20 cellular contexts compared by ENCODE assay signal in genomic region chr4:88728146-88728545, GRCh38. TPM values are rescaled to one million over a fixed set of nuclear protein-coding genes. Genes with fewer than 3 reads are reported as not detected.
A peak's percentile ranks its signal among the peaks of the same experiment; 100 is the strongest.
DNase-seq lines count a peak whose midpoint lies in the region; ATAC-seq and TF ChIP-seq lines count a peak whose summit lies in the region.
"Had no signal": no experiment of that assay in that cellular context is flagged by ENCODE, and none has a peak within 500 bp of the region (broad histone marks: within the 10 kb centered on the region; RNA-seq: fewer than 3 reads in every experiment).

No MANE protein-coding gene starts in this region.

- no peaks in the 10 kb centered on the region for H3K27me3 Mint-ChIP-seq in brain
- H3K27me3 Mint-ChIP-seq in effector memory CD8-positive, alpha-beta T cell: no peaks in the 10 kb centered on the region
- H3K27me3 Mint-ChIP-seq: activated naive CD8-positive, alpha-beta T cell had no signal

- no peak overlapping the region for H3K4me3 ChIP-seq in heart right ventricle
- no peak overlapping the region for H3K4me3 ChIP-seq in subcutaneous abdominal adipose tissue (ENCODE audit: low read depth in 1 of 5, low read length in 5 of 5)
- no peak overlapping the region for H3K4me3 ChIP-seq in thyroid gland (replicated peaks in 1 of 3)

- TF ChIP-seq CTCF in brain (conservative IDR thresholded peaks at IDR 0.05) (no peak), heart right ventricle (IDR thresholded peaks at IDR 0.05) (no peak), thyroid gland (IDR thresholded peaks at IDR 0.05) (no peak)

- peaks cover 61% of the 10 kb centered on the region for H3K36me3 Mint-ChIP-seq in brain
- H3K36me3 Mint-ChIP-seq in effector memory CD8-positive, alpha-beta T cell (ENCODE audit: insufficient read depth): peaks cover 19% of the 10 kb centered on the region

- ATAC-seq in heart right ventricle (peak; percentile 66 to 86 (median 76)), GM19395 (IDR thresholded peaks at IDR 0.05; ENCODE audit: unreplicated experiment) (no peak)
- ATAC-seq in effector memory CD8-positive, alpha-beta T cell (replicated peaks): no peak
- ATAC-seq: foreskin keratinocyte; stimulated activated naive CD8-positive, alpha-beta T cell treated with anti-CD3 and anti-CD28 coated beads, Interleukin-15, Interleukin-2, amounts not matched to agents 100 U/mL and 50 U/mL, for 24 hours; WTC11 had no signal

- no peaks in the 10 kb centered on the region for H3K27me3 ChIP-seq in heart right ventricle
- no peaks in the 10 kb centered on the region for H3K27me3 ChIP-seq in subcutaneous abdominal adipose tissue (ENCODE audit: control insufficient read depth in 5 of 5, insufficient read depth in 4 of 5, low read length in 5 of 5)
- no peaks in the 10 kb centered on the region for H3K27me3 ChIP-seq in thyroid gland
- H3K27me3 ChIP-seq: foreskin keratinocyte had no signal

- peak overlapping the region in 1 of 5 donors; percentile 10 for H3K9ac ChIP-seq in subcutaneous abdominal adipose tissue (ENCODE audit: low read length in 5 of 5)

- no peak for TF ChIP-seq POLR2A in thyroid gland (IDR thresholded peaks at IDR 0.05)

- H3K36me3 ChIP-seq in heart right ventricle (peaks cover 0 to 100% (median 24%) of the 10 kb centered on the region in 9 donors), subcutaneous abdominal adipose tissue (ENCODE audit: control insufficient read depth in 5 of 5, insufficient read depth in 5 of 5, low read length in 5 of 5) (peaks cover 22 to 78% (median 62%) of the 10 kb centered on the region in 5 donors), thyroid gland (peaks cover 49 to 51% of the 10 kb centered on the region in 2 donors)

- WGBS in heart right ventricle, 2 donors: 72 to 80% methylated on average over 6 of the region's 6 CpGs
- 83 to 88% methylated on average over 6 of the region's 6 CpGs for WGBS in thyroid gland, 2 donors

- H3K4me1 ChIP-seq in heart right ventricle (peaks cover 3 to 52% (median 29%) of the 10 kb centered on the region in 9 donors), subcutaneous abdominal adipose tissue (ENCODE audit: control insufficient read depth in 5 of 5, insufficient read depth in 5 of 5, low read length in 5 of 5) (peaks cover 6 to 63% (median 48%) of the 10 kb centered on the region in 5 donors), thyroid gland (peaks cover 7 to 17% of the 10 kb centered on the region in 2 donors)
- H3K4me1 ChIP-seq: foreskin keratinocyte had no signal

- H3K27ac ChIP-seq in heart right ventricle (peak overlapping the region in 5 of 10 donors; percentile 26 to 72 (median 52)), subcutaneous abdominal adipose tissue (ENCODE audit: low read depth, low read length) (peak overlapping the region; percentile 65), thyroid gland (no peak overlapping the region)
- H3K27ac ChIP-seq: epithelial cell of prostate, foreskin keratinocyte had no signal

- H3K9me3 ChIP-seq in heart right ventricle: no peaks in the 10 kb centered on the region
- H3K9me3 ChIP-seq in subcutaneous abdominal adipose tissue (ENCODE audit: control insufficient read depth in 5 of 5, low read length in 5 of 5): no peaks in the 10 kb centered on the region
- H3K9me3 ChIP-seq in thyroid gland: no peaks in the 10 kb centered on the region

- intact Hi-C loops in heart right ventricle (cut with DNase I): loop anchor here in 1 of 10 donors (10.0 kb wide), 1 partner anchor 77 kb away; no protein-coding TSS in a partner anchor
- intact Hi-C loops in thyroid gland (cut with DNase I): no loop called here

- peaks cover 29% of the 10 kb centered on the region for H3K4me1 Mint-ChIP-seq in brain
- no peaks in the 10 kb centered on the region for H3K4me1 Mint-ChIP-seq in effector memory CD8-positive, alpha-beta T cell (ENCODE audit: low read depth in 2 of 2)
- H3K4me1 Mint-ChIP-seq: CD14-positive monocyte had no signal

- H3K4me3 Mint-ChIP-seq in brain: no peak overlapping the region
- no peak overlapping the region for H3K4me3 Mint-ChIP-seq in effector memory CD8-positive, alpha-beta T cell
- H3K4me3 Mint-ChIP-seq: activated naive CD8-positive, alpha-beta T cell; CD14-positive monocyte; WTC11 had no signal

- no peaks in the 10 kb centered on the region for H3K9me3 Mint-ChIP-seq in brain
- H3K9me3 Mint-ChIP-seq in effector memory CD8-positive, alpha-beta T cell: no peaks in the 10 kb centered on the region
- H3K9me3 Mint-ChIP-seq: WTC11 had no signal

- peak overlapping the region in 4 of 5 experiments; percentile 55 to 86 (median 72) for H3K27ac Mint-ChIP-seq in brain
- H3K27ac Mint-ChIP-seq in effector memory CD8-positive, alpha-beta T cell: no peak overlapping the region

- DNase-seq in heart right ventricle (peak; percentile 30 to 47), myocyte (ENCODE audit: low read depth) (peak; percentile 21), T-helper 9 cell (no peak), thyroid gland (no peak)
- DNase-seq in effector memory CD8-positive, alpha-beta T cell: no peak
- DNase-seq: cerebellar nuclear complex; foreskin keratinocyte; NCI-H2081; NCI-H345; NCI-H82; stimulated activated CD4-positive, alpha-beta T cell treated with anti-CD3 and anti-CD28 coated beads, Interleukin-4, amount 100 ng/mL, for 4 hours; stimulated activated naive CD8-positive, alpha-beta T cell treated with anti-CD3 and anti-CD28 coated beads, Interleukin-15, Interleukin-2, amounts not matched to agents 100 U/mL and 50 U/mL, for 24 hours; trophoblast cell had no signal

RNA-seq across cellular contexts. Expression of gene NAP1L5, which starts 30.5 kb away (rescaled TPM):
- polyA plus RNA-seq in brain (ENCODE audit: insufficient read depth, low read depth, low replicate concordance) (11.4 TPM), heart right ventricle (1 to 10 TPM; 4.1 to 7.6 TPM)
- total RNA-seq in heart right ventricle (1 to 10 TPM; 2.6 to 7.9 (median 6.1) TPM), myocyte (7.4 and 8.3 TPM in 2 replicates), thyroid gland (10 to 100 TPM; 14.1 to 16.3 (median 16.2) TPM)
- 8.8 TPM for polyA plus RNA-seq in myocyte (2012)

Comparison
In these comparisons a context has a peak if more than half of its experiments do, and no peak if none do; other contexts are left out.
1. H3K27ac Mint-ChIP-seq: peak in brain (4 of 5); none in effector memory CD8-positive, alpha-beta T cell (0 of 2).
2. ATAC-seq: peak in heart right ventricle (8 of 8); none in GM19395 (single experiment) and effector memory CD8-positive, alpha-beta T cell (single experiment).
3. DNase-seq: peak in heart right ventricle (2 of 2) and myocyte (single experiment); none in T-helper 9 cell (single experiment), thyroid gland (0 of 2) and effector memory CD8-positive, alpha-beta T cell (0 of 3).